In the genomic region with DNA sequence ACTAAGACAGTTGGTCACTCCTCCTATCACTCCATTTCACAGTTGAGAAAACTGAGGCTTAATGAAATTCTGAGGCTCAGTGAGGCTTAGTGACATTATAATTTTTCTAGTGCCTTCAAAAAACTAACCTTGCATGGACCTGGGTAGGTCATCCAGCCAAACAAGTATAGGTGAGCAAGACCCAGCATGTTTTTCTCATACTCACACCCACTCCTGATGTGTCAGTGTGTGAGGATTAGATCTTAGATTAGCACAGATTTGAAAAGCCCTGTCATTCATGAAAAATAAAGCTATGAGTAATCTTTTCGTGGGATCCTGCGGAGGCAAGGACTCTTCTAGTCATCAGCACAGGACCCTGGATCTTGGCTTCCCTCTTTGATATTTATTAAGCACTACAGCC, we compare ENCODE assay signal across 1 cellular context.
TF ChIP-seq lines count a peak whose summit lies in the region.

No MANE protein-coding gene starts in this region.

TF ChIP-seq in IMR-90, 13 proteins besides CTCF, POLR2A, EP300 and RAD21:
- TF ChIP-seq MXI1 (IDR thresholded peaks at IDR 0.05; ENCODE audit: borderline replicate concordance, low read depth, low read length) (no peak), MAZ (IDR thresholded peaks at IDR 0.05; ENCODE audit: borderline replicate concordance, low read depth, low read length) (no peak), CHD1 (IDR thresholded peaks at IDR 0.05; ENCODE audit: low read depth, low read length) (no peak), SMC3 (IDR thresholded peaks at IDR 0.05; ENCODE audit: low read depth, low read length) (no peak), CEBPB (IDR thresholded peaks at IDR 0.05; ENCODE audit: low read depth, low read length) (no peak), BHLHE40 (IDR thresholded peaks at IDR 0.05; ENCODE audit: low read depth, low read length) (no peak), FOS (IDR thresholded peaks at IDR 0.05; ENCODE audit: low read depth, low read length) (no peak; the same call in 1 of the 2 replicates), RCOR1 (IDR thresholded peaks at IDR 0.05; ENCODE audit: insufficient replicate concordance, low read length) (no peak)
